1 cellular context compared by ENCODE assay signal in the genomic region with DNA sequence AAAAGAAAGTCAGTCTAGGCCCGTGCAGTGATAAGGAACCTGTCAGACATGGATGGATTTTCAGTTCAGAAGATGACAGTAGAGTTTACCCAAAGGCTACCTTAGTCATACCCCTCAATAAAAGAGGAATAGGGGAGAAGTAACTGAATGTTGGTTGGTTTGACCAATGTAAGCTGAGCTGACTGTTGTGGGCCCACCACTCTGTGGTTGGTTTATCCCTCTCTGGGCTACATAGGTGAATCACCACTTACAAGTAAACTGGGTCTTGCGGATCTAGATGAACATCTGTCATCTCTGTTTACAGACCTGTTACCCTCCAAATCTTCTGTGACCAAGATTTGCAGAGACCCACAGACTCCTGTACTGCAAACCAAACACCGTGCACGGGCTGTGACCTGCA.
TF ChIP-seq lines count a peak whose summit lies in the region.

No MANE protein-coding gene starts in this region.

TF ChIP-seq in HepG2, 621 proteins besides CTCF, POLR2A, EP300 and RAD21:
- TF ChIP-seq, protein P1, sequence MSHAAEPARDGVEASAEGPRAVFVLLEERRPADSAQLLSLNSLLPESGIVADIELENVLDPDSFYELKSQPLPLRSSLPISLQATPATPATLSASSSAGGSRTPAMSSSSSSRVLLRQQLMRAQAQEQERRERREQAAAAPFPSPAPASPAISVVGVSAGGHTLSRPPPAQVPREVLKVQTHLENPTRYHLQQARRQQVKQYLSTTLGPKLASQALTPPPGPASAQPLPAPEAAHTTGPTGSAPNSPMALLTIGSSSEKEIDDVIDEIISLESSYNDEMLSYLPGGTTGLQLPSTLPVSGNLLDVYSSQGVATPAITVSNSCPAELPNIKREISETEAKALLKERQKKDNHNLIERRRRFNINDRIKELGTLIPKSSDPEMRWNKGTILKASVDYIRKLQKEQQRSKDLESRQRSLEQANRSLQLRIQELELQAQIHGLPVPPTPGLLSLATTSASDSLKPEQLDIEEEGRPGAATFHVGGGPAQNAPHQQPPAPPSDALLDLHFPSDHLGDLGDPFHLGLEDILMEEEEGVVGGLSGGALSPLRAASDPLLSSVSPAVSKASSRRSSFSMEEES (CRISPR knock-in tag; IDR thresholded peaks at IDR 0.05): no peak
- TF ChIP-seq ZMYM3 (CRISPR knock-in tag; IDR thresholded peaks at IDR 0.05) (no peak), RBM22 (optimal IDR thresholded peaks at IDR 0.05; ENCODE audit: low read length) (peak; percentile 29)
